ENCODE assay signal across 8 cellular contexts in the genomic region with DNA sequence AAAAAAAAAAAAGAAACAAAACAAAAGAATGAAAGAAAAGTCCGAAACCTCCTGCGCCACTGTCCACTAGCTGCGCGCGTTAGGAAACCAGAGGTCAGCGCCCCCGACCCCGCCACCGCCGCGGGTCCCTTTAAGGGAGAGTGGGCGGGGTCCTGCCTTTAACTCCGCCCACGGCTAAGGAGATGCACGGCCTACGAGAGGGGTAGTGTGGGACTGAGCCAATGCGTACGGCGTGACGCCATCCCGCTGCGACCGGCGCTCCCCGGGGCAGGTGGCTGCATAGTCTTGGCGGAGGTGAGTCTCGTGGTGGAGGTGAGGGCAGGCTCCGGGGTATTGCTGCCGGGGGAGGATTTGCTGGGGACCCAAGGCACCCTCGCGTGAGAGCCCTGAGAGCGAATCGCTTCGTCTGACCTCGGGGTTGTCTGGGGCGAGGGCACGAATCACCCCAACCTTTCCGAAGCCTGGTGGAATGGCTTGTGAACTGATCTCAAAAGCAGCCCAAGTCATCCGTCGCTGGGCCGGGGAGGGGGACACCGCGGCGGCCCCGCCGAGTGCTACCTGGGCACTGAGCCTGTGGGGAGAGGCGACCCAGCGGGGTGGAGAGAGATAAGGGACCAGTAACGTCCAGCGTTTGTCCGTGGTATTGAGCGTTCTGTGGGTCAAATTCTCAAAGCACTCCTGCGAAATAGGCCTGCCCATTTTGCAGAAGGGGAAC.
DNase-seq lines count a peak whose midpoint lies in the region; ATAC-seq and TF ChIP-seq lines count a peak whose summit lies in the region.

Gene MRPS17 (plus strand): TSS at position 241 of the 715 bp plus-strand sequence. CDS start 1,319 bp downstream, outside the sequence.

- in situ Hi-C loops in GM18951 (cut with MboI; ENCODE audit: low sequenced_read_pairs, unreplicated experiment), result loop anchor here (25.0 kb wide), 2 partner anchors 314 to 664 kb away; no protein-coding TSS in a partner anchor

- TF ChIP-seq POLR2A in GM18951 (IDR thresholded peaks at IDR 0.05; ENCODE audit: extremely low read depth, insufficient read depth, insufficient read length), result peak; percentile 93

- peak; percentile 100 for ATAC-seq in HG03175 (IDR thresholded peaks at IDR 0.05; ENCODE audit: unreplicated experiment)

- H3K27ac ChIP-seq in caudate nucleus (ENCODE audit: low read depth, low read length), result peak within 1 kb of the TSS; percentile 62

- peak within 1 kb of the TSS; percentile 73 for H3K4me3 ChIP-seq in AG09309 (ENCODE audit: control insufficient read depth, low read depth, low read length)

- TF ChIP-seq CTCF in AG09309 (IDR thresholded peaks at IDR 0.05; ENCODE audit: control insufficient read depth, insufficient read depth, low read depth, low read length, missing control alignments), result no peak

- DNase-seq in AG09309 (ENCODE audit: low read depth) (no peak), NCI-H226 (peak; percentile 80), caudate nucleus (lab: John Stamatoyannopoulos, UW) (peak in 60 of 61 donors; percentile 58 to 97 (median 86)), inferior parietal cortex (ENCODE audit: extremely low spot score) (peak; percentile 88)
- peak; percentile 83 to 89 (median 86) for DNase-seq in activated CD4-positive, CD25-positive, alpha-beta regulatory T cell (lab: John Stamatoyannopoulos, UW)
- DNase-seq in stimulated activated CD4-positive, alpha-beta T cell treated with anti-CD3 and anti-CD28 coated beads, Interleukin-12 subunit alpha, Interleukin-12 subunit beta, amount 100 ng/mL, for 24 hours (ENCODE audit: low read depth in 2 of 2), result peak; percentile 87 to 88
